ENCODE assay signal across 9 cellular contexts in the genomic region with DNA sequence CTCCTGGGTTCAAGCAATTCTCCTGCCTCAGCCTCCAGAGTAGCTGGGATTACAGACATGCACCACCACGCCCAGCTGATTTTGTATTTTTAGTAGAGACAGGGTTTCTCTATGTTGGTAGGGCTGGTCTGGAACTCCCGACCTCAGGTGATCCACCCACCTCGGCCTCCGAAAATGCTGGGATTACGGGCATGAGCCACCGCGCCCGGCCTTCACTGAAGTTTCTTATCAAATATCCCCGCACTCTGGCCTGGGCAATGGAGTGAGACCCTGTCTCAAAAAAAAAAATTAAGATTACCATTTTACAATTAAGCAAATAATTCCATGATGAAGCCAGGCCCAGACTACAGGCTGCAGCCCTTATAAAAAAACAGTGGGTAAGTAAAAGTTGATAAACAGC. TPM values are rescaled to one million over a fixed set of nuclear protein-coding genes. Genes with fewer than 3 reads are reported as not detected.
DNase-seq lines count a peak whose midpoint lies in the region; TF ChIP-seq lines count a peak whose summit lies in the region.
"Not testable (repeated sequence)": the region's sequence is repeated elsewhere in the genome, so short reads cannot be mapped to it uniquely, and the experiment has no call there.
"Had no signal": no experiment of that assay in that cellular context is flagged by ENCODE, and none has a peak within 500 bp of the region (broad histone marks: within the 10 kb centered on the region; RNA-seq: fewer than 3 reads in every experiment).

No MANE protein-coding gene starts in this region.

- H3K9ac ChIP-seq in MM.1S (ENCODE audit: low read length): not testable (repeated sequence)
- H3K9ac ChIP-seq in SK-N-MC (ENCODE audit: insufficient read length): peak overlapping the region; percentile 97
- peak overlapping the region; percentile 83 for H3K9ac ChIP-seq in mesendoderm (ENCODE audit: low read length)

- not testable (repeated sequence) for H3K9me2 ChIP-seq in DOHH2 (replicated peaks; ENCODE audit: control insufficient read depth, low read length); MM.1S (replicated peaks; ENCODE audit: insufficient read depth, low read length)

- H3K4me1 ChIP-seq in DOHH2 (ENCODE audit: control insufficient read depth, low read length): peaks cover 31% of the 10 kb centered on the region
- not testable (repeated sequence) for H3K4me1 ChIP-seq in MM.1S (ENCODE audit: low read length); mesendoderm (ENCODE audit: control insufficient read depth, low read depth, low read length)

- H3K27me3 ChIP-seq in DOHH2 (ENCODE audit: control insufficient read depth, low read length); MM.1S (replicated peaks; ENCODE audit: insufficient read depth, low read length); mesendoderm (ENCODE audit: insufficient read depth, low read length, poor library complexity): not testable (repeated sequence)

- H4K5ac ChIP-seq in mesendoderm (ENCODE audit: low read length): not testable (repeated sequence)

- not testable (repeated sequence) for H2AFZ ChIP-seq in MM.1S (ENCODE audit: low read length)

- H2BK5ac ChIP-seq in mesendoderm (ENCODE audit: low read length): not testable (repeated sequence)

- not testable (repeated sequence) for H3K4me3 Mint-ChIP-seq in HFFc6

- H3K36me3 Mint-ChIP-seq in HFFc6 (ENCODE audit: low read depth): peaks cover 40% of the 10 kb centered on the region

- H3K9me3 Mint-ChIP-seq in HFFc6: not testable (repeated sequence)

- not testable (repeated sequence) for H2BK15ac ChIP-seq in mesendoderm (replicated peaks; ENCODE audit: low read depth)

- not testable (repeated sequence) for H4K8ac ChIP-seq in mesendoderm (ENCODE audit: low read depth, low read length)

- H3K4me3 ChIP-seq in DOHH2 (ENCODE audit: low read length): peak overlapping the region; percentile 97
- peak overlapping the region; percentile 97; the same call in 1 of the 2 replicates for H3K4me3 ChIP-seq in MM.1S (ENCODE audit: low read length)
- peak overlapping the region; percentile 95 for H3K4me3 ChIP-seq in SK-N-MC
- peak overlapping the region; percentile 92 for H3K4me3 ChIP-seq in astrocyte of the spinal cord (ENCODE audit: low read depth, low read length)
- peak overlapping the region; percentile 67 for H3K4me3 ChIP-seq in fibroblast of mammary gland (ENCODE audit: control insufficient read depth, low read depth, low read length)
- H3K4me3 ChIP-seq in mesendoderm (ENCODE audit: low read length): not testable (repeated sequence)

- H3K27ac ChIP-seq in DOHH2 (ENCODE audit: low read depth, low read length); MM.1S (ENCODE audit: low read length); SK-N-MC; mesendoderm (ENCODE audit: low read depth, low read length): not testable (repeated sequence)

- not testable (repeated sequence) for H3K4ac ChIP-seq in mesendoderm (ENCODE audit: low read depth, low read length)

- not testable (repeated sequence) for H3K9me3 ChIP-seq in DOHH2 (ENCODE audit: control insufficient read depth, insufficient read depth, low read length); MM.1S (replicated peaks; ENCODE audit: insufficient read depth, low read length); SK-N-MC (ENCODE audit: low read depth, low read length)

- TF ChIP-seq CTCF in DOHH2 (IDR thresholded peaks at IDR 0.05; ENCODE audit: low read depth, low read length, poor library complexity, severe bottlenecking); HFFc6 (IDR thresholded peaks at IDR 0.05); MM.1S (IDR thresholded peaks at IDR 0.05; ENCODE audit: low read length); astrocyte of the spinal cord (IDR thresholded peaks at IDR 0.05; ENCODE audit: low read depth, low read length); fibroblast of mammary gland (conservative IDR thresholded peaks at IDR 0.05; ENCODE audit: control insufficient read depth, insufficient read depth, low read depth, low read length): not testable (repeated sequence)

- H3F3A ChIP-seq in DOHH2 (ENCODE audit: control insufficient read depth, insufficient read depth); MM.1S (ENCODE audit: insufficient read depth, low read length): not testable (repeated sequence)

- whole genome bisulfite sequencing in mesendoderm (ENCODE audit: extremely low coverage, insufficient coverage, low lambda C conversion rate): no CpG with 5 or more reads among the region's 9 CpGs

- H2AK5ac ChIP-seq in mesendoderm (ENCODE audit: low read length): not testable (repeated sequence)

- not testable (repeated sequence) for H4K20me1 ChIP-seq in DOHH2 (ENCODE audit: control insufficient read depth, insufficient read depth, low read depth, low read length); MM.1S (ENCODE audit: insufficient read depth, low read length)

- not testable (repeated sequence) for H3K23ac ChIP-seq in mesendoderm (ENCODE audit: low read length)

- in situ Hi-C loops in astrocyte of the spinal cord (cut with HindIII; ENCODE audit: low sequenced_read_pairs): not testable (repeated sequence)

- H3K27me3 Mint-ChIP-seq in HFFc6 (ENCODE audit: insufficient read depth): not testable (repeated sequence)

- H3K36me3 ChIP-seq in DOHH2 (ENCODE audit: control insufficient read depth, low read length) (peaks cover 89% of the 10 kb centered on the region), SK-N-MC (ENCODE audit: insufficient read depth, low read length) (peaks cover 59% of the 10 kb centered on the region), mesendoderm (ENCODE audit: control insufficient read depth, insufficient read depth, low read length) (peaks cover 20% of the 10 kb centered on the region)
- H3K36me3 ChIP-seq in MM.1S (replicated peaks; ENCODE audit: insufficient read depth, low read length): not testable (repeated sequence)

- peaks cover 49% of the 10 kb centered on the region for H3K4me1 Mint-ChIP-seq in HFFc6 (ENCODE audit: low read depth)

- H3K18ac ChIP-seq in mesendoderm (ENCODE audit: low read length): not testable (repeated sequence)

- DNase-seq in HFFc6; MM.1S; SK-N-MC (ENCODE audit: low read depth, low spot score); astrocyte of the spinal cord (ENCODE audit: low read depth, low spot score); fibroblast of mammary gland (ENCODE audit: low read depth); mesendoderm: not testable (repeated sequence)

- peaks cover 28% of the 10 kb centered on the region for H3K79me1 ChIP-seq in mesendoderm (ENCODE audit: low read length)

- H3K79me2 ChIP-seq in DOHH2 (ENCODE audit: control insufficient read depth, low read length) (peaks cover 95% of the 10 kb centered on the region), MM.1S (ENCODE audit: low read length) (peaks cover 85% of the 10 kb centered on the region), mesendoderm (ENCODE audit: control insufficient read depth, insufficient read depth, low read length) (peaks cover 63% of the 10 kb centered on the region)

- peak overlapping the region; percentile 72 for H3K4me2 ChIP-seq in DOHH2 (ENCODE audit: low read length)
- peak overlapping the region; percentile 65; the same call in 1 of the 2 replicates for H3K4me2 ChIP-seq in MM.1S (ENCODE audit: low read depth, low read length)
- not testable (repeated sequence) for H3K4me2 ChIP-seq in mesendoderm (ENCODE audit: low read length)

- H3K27ac Mint-ChIP-seq in HFFc6: 0 out of 2 replicates have a peak overlapping the region, but pooled peaks have one; percentile 41

- H3K56ac ChIP-seq in mesendoderm (ENCODE audit: low read length): not testable (repeated sequence)

- not testable (repeated sequence) for H2BK120ac ChIP-seq in mesendoderm (ENCODE audit: low read depth, low read length)

RNA-seq across cellular contexts. Expression of a gene that starts 1.6 kb away (rescaled TPM):
- 10 to 100 TPM; 37.2 to 82.0 (median 77.1) TPM for total RNA-seq in HFFc6 (2021; fragmentation: NEBNext Ultra II Directional; extraction: Animal tissue kit (Norgen Biotek cat#: 25700))
- 91.0 TPM for polyA plus RNA-seq in mesendoderm (2013, experiment 1 of 2)
- 89.8 TPM for polyA plus RNA-seq in mesendoderm (2013, experiment 2 of 2)

RNA-seq across cellular contexts. Expression of a gene that starts 2.0 kb away (rescaled TPM):
- 10 to 100 TPM; 32.1 to 40.5 (median 34.6) TPM for total RNA-seq in HFFc6 (2021; fragmentation: NEBNext Ultra II Directional; extraction: Animal tissue kit (Norgen Biotek cat#: 25700))
- polyA plus RNA-seq in mesendoderm (2013, experiment 1 of 2): 39.7 TPM
- polyA plus RNA-seq in mesendoderm (2013, experiment 2 of 2): 40.9 TPM

RNA-seq across cellular contexts. Expression of a gene that starts 21.7 kb away (rescaled TPM):
- under 1 TPM; 0.38 to 0.70 (median 0.56) TPM for total RNA-seq in HFFc6 (2021; fragmentation: NEBNext Ultra II Directional; extraction: Animal tissue kit (Norgen Biotek cat#: 25700))
- not detected for polyA plus RNA-seq in mesendoderm (2013, experiment 1 of 2)
- polyA plus RNA-seq in mesendoderm (2013, experiment 2 of 2): not detected
- total RNA-seq: H7, HT-29 had no signal

RNA-seq across cellular contexts. Expression of a gene that starts 31.6 kb away (rescaled TPM):
- 10 to 100 TPM; 34.5 to 58.6 (median 41.0) TPM for total RNA-seq in HFFc6 (2021; fragmentation: NEBNext Ultra II Directional; extraction: Animal tissue kit (Norgen Biotek cat#: 25700))
- polyA plus RNA-seq in mesendoderm (2013, experiment 1 of 2): 17.0 TPM
- polyA plus RNA-seq in mesendoderm (2013, experiment 2 of 2): 17.2 TPM
